2 cellular contexts compared by ENCODE assay signal in the genomic region with DNA sequence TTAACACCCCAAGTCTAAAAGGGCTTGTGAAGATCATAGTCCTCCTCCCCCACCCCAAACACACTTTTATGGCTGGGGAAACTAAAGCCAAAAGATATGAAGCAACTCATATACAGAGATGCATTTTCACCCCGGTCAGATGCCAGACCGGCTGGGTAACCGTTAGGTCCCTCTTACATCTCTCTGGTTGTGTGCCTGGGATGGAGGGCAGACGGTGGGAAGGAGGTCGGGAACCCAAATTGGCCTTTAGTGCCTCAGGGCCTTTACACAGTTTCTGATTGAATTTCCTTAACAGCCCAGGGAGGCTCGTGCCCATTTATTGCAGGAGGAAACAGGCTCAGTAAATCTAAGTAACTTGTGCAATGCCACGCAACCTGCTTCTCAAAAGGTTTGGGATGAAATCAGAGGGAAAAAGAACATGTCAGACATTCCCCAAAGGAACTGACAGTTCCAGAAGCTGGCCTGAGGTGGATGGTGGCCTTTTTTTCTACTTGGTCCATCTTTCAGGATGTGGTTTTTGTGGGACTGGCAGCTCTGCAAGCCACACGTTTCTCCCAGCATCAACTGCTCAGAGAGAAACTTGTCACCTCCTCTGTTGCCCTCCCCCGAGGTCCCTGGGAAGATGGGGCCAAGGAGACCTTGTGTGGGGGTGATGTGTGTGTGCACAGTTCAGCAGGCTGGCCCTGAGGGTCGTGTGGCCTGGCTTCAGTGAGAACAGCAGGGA.
TF ChIP-seq lines count a peak whose summit lies in the region.

No MANE protein-coding gene starts in this region.

TF ChIP-seq in GM23338, 12 proteins besides CTCF, POLR2A, EP300 and RAD21 (continued from another document):
- TF ChIP-seq, protein P1, sequence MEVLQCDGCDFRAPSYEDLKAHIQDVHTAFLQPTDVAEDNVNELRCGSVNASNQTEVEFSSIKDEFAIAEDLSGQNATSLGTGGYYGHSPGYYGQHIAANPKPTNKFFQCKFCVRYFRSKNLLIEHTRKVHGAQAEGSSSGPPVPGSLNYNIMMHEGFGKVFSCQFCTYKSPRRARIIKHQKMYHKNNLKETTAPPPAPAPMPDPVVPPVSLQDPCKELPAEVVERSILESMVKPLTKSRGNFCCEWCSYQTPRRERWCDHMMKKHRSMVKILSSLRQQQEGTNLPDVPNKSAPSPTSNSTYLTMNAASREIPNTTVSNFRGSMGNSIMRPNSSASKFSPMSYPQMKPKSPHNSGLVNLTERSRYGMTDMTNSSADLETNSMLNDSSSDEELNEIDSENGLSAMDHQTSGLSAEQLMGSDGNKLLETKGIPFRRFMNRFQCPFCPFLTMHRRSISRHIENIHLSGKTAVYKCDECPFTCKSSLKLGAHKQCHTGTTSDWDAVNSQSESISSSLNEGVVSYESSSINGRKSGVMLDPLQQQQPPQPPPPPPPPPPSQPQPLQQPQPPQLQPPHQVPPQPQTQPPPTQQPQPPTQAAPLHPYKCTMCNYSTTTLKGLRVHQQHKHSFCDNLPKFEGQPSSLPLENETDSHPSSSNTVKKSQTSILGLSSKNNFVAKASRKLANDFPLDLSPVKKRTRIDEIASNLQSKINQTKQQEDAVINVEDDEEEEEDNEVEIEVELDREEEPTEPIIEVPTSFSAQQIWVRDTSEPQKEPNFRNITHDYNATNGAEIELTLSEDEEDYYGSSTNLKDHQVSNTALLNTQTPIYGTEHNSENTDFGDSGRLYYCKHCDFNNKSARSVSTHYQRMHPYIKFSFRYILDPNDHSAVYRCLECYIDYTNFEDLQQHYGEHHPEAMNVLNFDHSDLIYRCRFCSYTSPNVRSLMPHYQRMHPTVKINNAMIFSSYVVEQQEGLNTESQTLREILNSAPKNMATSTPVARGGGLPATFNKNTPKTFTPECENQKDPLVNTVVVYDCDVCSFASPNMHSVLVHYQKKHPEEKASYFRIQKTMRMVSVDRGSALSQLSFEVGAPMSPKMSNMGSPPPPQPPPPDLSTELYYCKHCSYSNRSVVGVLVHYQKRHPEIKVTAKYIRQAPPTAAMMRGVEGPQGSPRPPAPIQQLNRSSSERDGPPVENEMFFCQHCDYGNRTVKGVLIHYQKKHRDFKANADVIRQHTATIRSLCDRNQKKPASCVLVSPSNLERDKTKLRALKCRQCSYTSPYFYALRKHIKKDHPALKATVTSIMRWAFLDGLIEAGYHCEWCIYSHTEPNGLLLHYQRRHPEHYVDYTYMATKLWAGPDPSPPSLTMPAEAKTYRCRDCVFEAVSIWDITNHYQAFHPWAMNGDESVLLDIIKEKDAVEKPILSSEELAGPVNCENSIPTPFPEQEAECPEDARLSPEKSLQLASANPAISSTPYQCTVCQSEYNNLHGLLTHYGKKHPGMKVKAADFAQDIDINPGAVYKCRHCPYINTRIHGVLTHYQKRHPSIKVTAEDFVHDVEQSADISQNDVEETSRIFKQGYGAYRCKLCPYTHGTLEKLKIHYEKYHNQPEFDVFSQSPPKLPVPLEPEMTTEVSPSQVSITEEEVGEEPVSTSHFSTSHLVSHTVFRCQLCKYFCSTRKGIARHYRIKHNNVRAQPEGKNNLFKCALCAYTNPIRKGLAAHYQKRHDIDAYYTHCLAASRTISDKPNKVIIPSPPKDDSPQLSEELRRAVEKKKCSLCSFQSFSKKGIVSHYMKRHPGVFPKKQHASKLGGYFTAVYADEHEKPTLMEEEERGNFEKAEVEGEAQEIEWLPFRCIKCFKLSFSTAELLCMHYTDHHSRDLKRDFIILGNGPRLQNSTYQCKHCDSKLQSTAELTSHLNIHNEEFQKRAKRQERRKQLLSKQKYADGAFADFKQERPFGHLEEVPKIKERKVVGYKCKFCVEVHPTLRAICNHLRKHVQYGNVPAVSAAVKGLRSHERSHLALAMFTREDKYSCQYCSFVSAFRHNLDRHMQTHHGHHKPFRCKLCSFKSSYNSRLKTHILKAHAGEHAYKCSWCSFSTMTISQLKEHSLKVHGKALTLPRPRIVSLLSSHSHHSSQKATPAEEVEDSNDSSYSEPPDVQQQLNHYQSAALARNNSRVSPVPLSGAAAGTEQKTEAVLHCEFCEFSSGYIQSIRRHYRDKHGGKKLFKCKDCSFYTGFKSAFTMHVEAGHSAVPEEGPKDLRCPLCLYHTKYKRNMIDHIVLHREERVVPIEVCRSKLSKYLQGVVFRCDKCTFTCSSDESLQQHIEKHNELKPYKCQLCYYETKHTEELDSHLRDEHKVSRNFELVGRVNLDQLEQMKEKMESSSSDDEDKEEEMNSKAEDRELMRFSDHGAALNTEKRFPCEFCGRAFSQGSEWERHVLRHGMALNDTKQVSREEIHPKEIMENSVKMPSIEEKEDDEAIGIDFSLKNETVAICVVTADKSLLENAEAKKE (CRISPR knock-in tag; IDR thresholded peaks at IDR 0.05), result no peak
- no peak for TF ChIP-seq ZNF331 (CRISPR knock-in tag; IDR thresholded peaks at IDR 0.05; ENCODE audit: low read depth)
- no peak for TF ChIP-seq ZNF114 (CRISPR knock-in tag; IDR thresholded peaks at IDR 0.05)
- no peak for TF ChIP-seq STAT1 (IDR thresholded peaks at IDR 0.05; ENCODE audit: unreplicated experiment)

TF ChIP-seq in WTC11, 78 proteins besides CTCF, POLR2A, EP300 and RAD21 (continued from another document):
- TF ChIP-seq ATF6 (CRISPR knock-in tag; IDR thresholded peaks at IDR 0.05), result no peak
- no peak for TF ChIP-seq AR (CRISPR knock-in tag; IDR thresholded peaks at IDR 0.05)
